1 cellular context compared by ENCODE assay signal in the genomic region with DNA sequence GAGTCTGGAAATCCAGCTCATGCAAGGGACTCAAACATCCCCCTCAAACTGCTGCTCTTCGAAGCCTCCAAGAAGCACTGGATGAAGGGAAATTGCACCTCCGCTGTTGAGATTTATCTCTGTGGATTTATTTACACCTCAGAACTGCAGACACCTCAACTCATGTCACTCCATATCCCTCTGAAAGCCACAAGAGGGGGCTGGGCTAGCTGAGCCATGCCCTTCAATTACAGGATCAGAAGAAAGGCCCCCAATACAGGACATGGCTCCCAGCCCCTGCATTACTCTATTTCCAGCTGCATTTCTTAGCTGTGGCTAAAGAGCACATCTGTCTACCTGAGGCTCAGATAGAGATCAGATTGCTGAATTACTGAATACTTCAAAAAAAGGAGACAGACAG.
TF ChIP-seq lines count a peak whose summit lies in the region.

No MANE protein-coding gene starts in this region.

TF ChIP-seq in WTC11, 78 proteins besides CTCF, POLR2A, EP300 and RAD21 (continued from another document):
- TF ChIP-seq ARID4B (CRISPR knock-in tag; IDR thresholded peaks at IDR 0.05; ENCODE audit: borderline replicate concordance) (no peak), FOXK1 (CRISPR knock-in tag; IDR thresholded peaks at IDR 0.05) (no peak), TCF7 (CRISPR knock-in tag; IDR thresholded peaks at IDR 0.05; ENCODE audit: low read depth) (no peak), ZNF232 (CRISPR knock-in tag; IDR thresholded peaks at IDR 0.05) (no peak), RELA (CRISPR knock-in tag; IDR thresholded peaks at IDR 0.05; ENCODE audit: borderline replicate concordance) (no peak)
- TF ChIP-seq, protein P1, sequence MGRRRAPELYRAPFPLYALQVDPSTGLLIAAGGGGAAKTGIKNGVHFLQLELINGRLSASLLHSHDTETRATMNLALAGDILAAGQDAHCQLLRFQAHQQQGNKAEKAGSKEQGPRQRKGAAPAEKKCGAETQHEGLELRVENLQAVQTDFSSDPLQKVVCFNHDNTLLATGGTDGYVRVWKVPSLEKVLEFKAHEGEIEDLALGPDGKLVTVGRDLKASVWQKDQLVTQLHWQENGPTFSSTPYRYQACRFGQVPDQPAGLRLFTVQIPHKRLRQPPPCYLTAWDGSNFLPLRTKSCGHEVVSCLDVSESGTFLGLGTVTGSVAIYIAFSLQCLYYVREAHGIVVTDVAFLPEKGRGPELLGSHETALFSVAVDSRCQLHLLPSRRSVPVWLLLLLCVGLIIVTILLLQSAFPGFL (CRISPR knock-in tag; IDR thresholded peaks at IDR 0.05; ENCODE audit: borderline replicate concordance), result no peak
- TF ChIP-seq, protein P2, sequence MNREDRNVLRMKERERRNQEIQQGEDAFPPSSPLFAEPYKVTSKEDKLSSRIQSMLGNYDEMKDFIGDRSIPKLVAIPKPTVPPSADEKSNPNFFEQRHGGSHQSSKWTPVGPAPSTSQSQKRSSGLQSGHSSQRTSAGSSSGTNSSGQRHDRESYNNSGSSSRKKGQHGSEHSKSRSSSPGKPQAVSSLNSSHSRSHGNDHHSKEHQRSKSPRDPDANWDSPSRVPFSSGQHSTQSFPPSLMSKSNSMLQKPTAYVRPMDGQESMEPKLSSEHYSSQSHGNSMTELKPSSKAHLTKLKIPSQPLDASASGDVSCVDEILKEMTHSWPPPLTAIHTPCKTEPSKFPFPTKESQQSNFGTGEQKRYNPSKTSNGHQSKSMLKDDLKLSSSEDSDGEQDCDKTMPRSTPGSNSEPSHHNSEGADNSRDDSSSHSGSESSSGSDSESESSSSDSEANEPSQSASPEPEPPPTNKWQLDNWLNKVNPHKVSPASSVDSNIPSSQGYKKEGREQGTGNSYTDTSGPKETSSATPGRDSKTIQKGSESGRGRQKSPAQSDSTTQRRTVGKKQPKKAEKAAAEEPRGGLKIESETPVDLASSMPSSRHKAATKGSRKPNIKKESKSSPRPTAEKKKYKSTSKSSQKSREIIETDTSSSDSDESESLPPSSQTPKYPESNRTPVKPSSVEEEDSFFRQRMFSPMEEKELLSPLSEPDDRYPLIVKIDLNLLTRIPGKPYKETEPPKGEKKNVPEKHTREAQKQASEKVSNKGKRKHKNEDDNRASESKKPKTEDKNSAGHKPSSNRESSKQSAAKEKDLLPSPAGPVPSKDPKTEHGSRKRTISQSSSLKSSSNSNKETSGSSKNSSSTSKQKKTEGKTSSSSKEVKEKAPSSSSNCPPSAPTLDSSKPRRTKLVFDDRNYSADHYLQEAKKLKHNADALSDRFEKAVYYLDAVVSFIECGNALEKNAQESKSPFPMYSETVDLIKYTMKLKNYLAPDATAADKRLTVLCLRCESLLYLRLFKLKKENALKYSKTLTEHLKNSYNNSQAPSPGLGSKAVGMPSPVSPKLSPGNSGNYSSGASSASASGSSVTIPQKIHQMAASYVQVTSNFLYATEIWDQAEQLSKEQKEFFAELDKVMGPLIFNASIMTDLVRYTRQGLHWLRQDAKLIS (CRISPR knock-in tag; IDR thresholded peaks at IDR 0.05; ENCODE audit: borderline replicate concordance), result no peak
TF ChIP-seq in WTC11: peak in this region for 0.
